21 cellular contexts compared by ENCODE assay signal in genomic region chr15:99427210-99427609, GRCh38.
DNase-seq lines count a peak whose midpoint lies in the region; ATAC-seq and TF ChIP-seq lines count a peak whose summit lies in the region.
"Had no signal": no experiment of that assay in that cellular context is flagged by ENCODE, and none has a peak within 500 bp of the region (broad histone marks: within the 10 kb centered on the region; RNA-seq: fewer than 3 reads in every experiment).

No MANE protein-coding gene starts in this region.

- H3K23me2 ChIP-seq in H9 (ENCODE audit: insufficient read length, low read depth, low read length, poor library complexity, severe bottlenecking) = no peaks in the 10 kb centered on the region

- H2BK120ac ChIP-seq in H9 (ENCODE audit: low read depth, low read length, poor library complexity, severe bottlenecking) = no peak overlapping the region

- no peak overlapping the region for H3T11ph ChIP-seq in H9 (ENCODE audit: low read length)

- H3K4me3 ChIP-seq in neural progenitor cell = no peak overlapping the region
- H3K4me3 ChIP-seq: lung, skin epidermis, transverse colon had no signal

- no peak overlapping the region for H3K23ac ChIP-seq in H9 (ENCODE audit: insufficient read length, low read depth, low read length)

- H3K4me1 ChIP-seq in neural progenitor cell (no peaks in the 10 kb centered on the region), H9 (ENCODE audit: insufficient read depth, low read length) (no peaks in the 10 kb centered on the region)

- H4K5ac ChIP-seq in H9 (ENCODE audit: insufficient read length, low read depth, low read length) = no peak overlapping the region

- H3K4me3 Mint-ChIP-seq in CD14-positive monocyte = peak overlapping the region in 1 of 2 donors; percentile 36
- no peak overlapping the region for H3K4me3 Mint-ChIP-seq in activated T-helper 1 cell treated with anti-CD3 and anti-CD28 coated beads, Interleukin-12 subunit alpha, Interleukin-12 subunit beta, Interleukin-2, Interleukin-4 antibody, amounts not matched to agents 30 ng/mL and 10 ng/mL and 1 ng/mL, durations not matched to agents 14 hours and 24 hours and 36 hours
- H3K4me3 Mint-ChIP-seq in neural progenitor cell = no peak overlapping the region
- no peak overlapping the region for H3K4me3 Mint-ChIP-seq in H9
- H3K4me3 Mint-ChIP-seq: B cell; T-helper 2 cell treated with Interferon-gamma antibody and Interleukin-4, amounts not matched to agents 5 μg/mL and 100 μg/mL, for 36 hours had no signal

- H3K9me3 ChIP-seq in neural progenitor cell (ENCODE audit: low read depth) (no peaks in the 10 kb centered on the region), H9 (ENCODE audit: control insufficient read depth, low read depth, low read length) (no peaks in the 10 kb centered on the region)
- H3K9me3 ChIP-seq: transverse colon had no signal

- H3F3A ChIP-seq in neural progenitor cell (ENCODE audit: low read depth) = no peaks in the 10 kb centered on the region

- intact Hi-C loops in CD14-positive monocyte (cut with micrococcal nuclease) = loop anchor here in 1 of 2 donors (5.0 to 10.0 kb wide), 2 partner anchors 138 to 205 kb away; partner anchors contain the start of gene MEF2A
- intact Hi-C loops in activated T-helper 1 cell treated with anti-CD3 and anti-CD28 coated beads, Interleukin-12 subunit alpha, Interleukin-12 subunit beta, Interleukin-2, Interleukin-4 antibody, amounts not matched to agents 30 ng/mL and 10 ng/mL and 1 ng/mL, durations not matched to agents 14 hours and 24 hours and 36 hours (cut with micrococcal nuclease) = no loop called here

- no peak overlapping the region for H4K91ac ChIP-seq in H9 (ENCODE audit: insufficient read length, low read depth, low read length)

- no peak overlapping the region for H2BK5ac ChIP-seq in H9 (ENCODE audit: insufficient read length, low read length)

- H2AFZ ChIP-seq in neural progenitor cell (replicated peaks) = no peak overlapping the region
- H2AFZ ChIP-seq in H9 (ENCODE audit: low read length) = no peak overlapping the region

- H3K4me2 ChIP-seq in neural progenitor cell (no peak overlapping the region), H9 (ENCODE audit: insufficient read depth, insufficient read length, low read length) (no peak overlapping the region)

- H3K27me3 ChIP-seq in neural progenitor cell = no peaks in the 10 kb centered on the region
- H3K27me3 ChIP-seq in H9 (ENCODE audit: insufficient read depth, low read length) = no peaks in the 10 kb centered on the region
- H3K27me3 ChIP-seq: transverse colon had no signal

- H3K9me3 Mint-ChIP-seq in CD14-positive monocyte (peaks cover 0 to 2% (median 0%) of the 10 kb centered on the region in 7 donors), neural progenitor cell (no peaks in the 10 kb centered on the region), H9 (no peaks in the 10 kb centered on the region)
- H3K9me3 Mint-ChIP-seq in activated T-helper 1 cell treated with anti-CD3 and anti-CD28 coated beads, Interleukin-12 subunit alpha, Interleukin-12 subunit beta, Interleukin-2, Interleukin-4 antibody, amounts not matched to agents 30 ng/mL and 10 ng/mL and 1 ng/mL, durations not matched to agents 14 hours and 24 hours and 36 hours = no peaks in the 10 kb centered on the region
- H3K9me3 Mint-ChIP-seq: T-helper 2 cell treated with Interferon-gamma antibody and Interleukin-4, amounts not matched to agents 5 μg/mL and 100 μg/mL, for 36 hours had no signal

- no peaks in the 10 kb centered on the region for H3K79me1 ChIP-seq in H9 (ENCODE audit: insufficient read depth, low read depth, low read length, poor library complexity, severe bottlenecking)

- H3K27ac ChIP-seq in neural progenitor cell (no peak overlapping the region), H9 (ENCODE audit: insufficient read length, low read depth, low read length) (no peak overlapping the region)
- H3K27ac ChIP-seq: HL-60, skin epidermis, transverse colon had no signal

- no peak overlapping the region for H2BK12ac ChIP-seq in H9 (ENCODE audit: insufficient read length, low read depth, low read length)

- H4K20me1 ChIP-seq in neural progenitor cell (ENCODE audit: low read depth) = no peaks in the 10 kb centered on the region
- H4K20me1 ChIP-seq in H9 (ENCODE audit: control insufficient read depth, insufficient read depth, insufficient read length) = peaks cover 4% of the 10 kb centered on the region

- peaks cover 0 to 9% (median 5%) of the 10 kb centered on the region in 3 donors for H3K27me3 Mint-ChIP-seq in CD14-positive monocyte (ENCODE audit: low read depth in 3 of 3)
- H3K27me3 Mint-ChIP-seq in activated T-helper 1 cell treated with anti-CD3 and anti-CD28 coated beads, Interleukin-12 subunit alpha, Interleukin-12 subunit beta, Interleukin-2, Interleukin-4 antibody, amounts not matched to agents 30 ng/mL and 10 ng/mL and 1 ng/mL, durations not matched to agents 14 hours and 24 hours and 36 hours (ENCODE audit: insufficient read depth) = no peaks in the 10 kb centered on the region
- peaks cover 7% of the 10 kb centered on the region for H3K27me3 Mint-ChIP-seq in neural progenitor cell (ENCODE audit: insufficient read depth, low read depth)
- H3K27me3 Mint-ChIP-seq in H9 (ENCODE audit: low read depth) = no peaks in the 10 kb centered on the region
- H3K27me3 Mint-ChIP-seq: B cell had no signal

- TF ChIP-seq CTCF in CD14-positive monocyte (IDR thresholded peaks at IDR 0.05) = no peak
- no peak for TF ChIP-seq CTCF in neural progenitor cell (IDR thresholded peaks at IDR 0.05)
- TF ChIP-seq CTCF in H9 (conservative IDR thresholded peaks at IDR 0.05) = no peak

- no peaks in the 10 kb centered on the region for H3K36me3 ChIP-seq in neural progenitor cell
- H3K36me3 ChIP-seq: transverse colon had no signal

- H2AK5ac ChIP-seq in H9 (ENCODE audit: insufficient read length, low read length) = no peak overlapping the region

- H3K79me2 ChIP-seq in neural progenitor cell (ENCODE audit: low read depth) (no peaks in the 10 kb centered on the region), H9 (ENCODE audit: insufficient read depth, low read length) (no peaks in the 10 kb centered on the region)

- H3K18ac ChIP-seq in H9 (ENCODE audit: insufficient read length, low read depth, low read length) = no peak overlapping the region

- peaks cover 20% of the 10 kb centered on the region for H3K4me1 Mint-ChIP-seq in CD14-positive monocyte
- peaks cover 45% of the 10 kb centered on the region for H3K4me1 Mint-ChIP-seq in activated T-helper 1 cell treated with anti-CD3 and anti-CD28 coated beads, Interleukin-12 subunit alpha, Interleukin-12 subunit beta, Interleukin-2, Interleukin-4 antibody, amounts not matched to agents 30 ng/mL and 10 ng/mL and 1 ng/mL, durations not matched to agents 14 hours and 24 hours and 36 hours (ENCODE audit: low read depth)
- peaks cover 10% of the 10 kb centered on the region for H3K4me1 Mint-ChIP-seq in neural progenitor cell
- peaks cover 2 to 5% of the 10 kb centered on the region in 2 experiments; a peak in 3 of 4 replicates for H3K4me1 Mint-ChIP-seq in H9

- H3K36me3 Mint-ChIP-seq in CD14-positive monocyte (no peaks in the 10 kb centered on the region), neural progenitor cell (no peaks in the 10 kb centered on the region), H9 (ENCODE audit: insufficient read depth in 1 of 3, low read depth in 3 of 3) (no peaks in the 10 kb centered on the region)
- H3K36me3 Mint-ChIP-seq in activated T-helper 1 cell treated with anti-CD3 and anti-CD28 coated beads, Interleukin-12 subunit alpha, Interleukin-12 subunit beta, Interleukin-2, Interleukin-4 antibody, amounts not matched to agents 30 ng/mL and 10 ng/mL and 1 ng/mL, durations not matched to agents 14 hours and 24 hours and 36 hours (ENCODE audit: low read depth) = peaks cover 4% of the 10 kb centered on the region

- H3K9ac ChIP-seq in neural progenitor cell (no peak overlapping the region), H9 (ENCODE audit: extremely low read depth, insufficient read length, low read length) (no peak overlapping the region)

- ATAC-seq in HG03159 (IDR thresholded peaks at IDR 0.05; ENCODE audit: unreplicated experiment) (no peak), GM21390 (IDR thresholded peaks at IDR 0.05; ENCODE audit: unreplicated experiment) (no peak)
- ATAC-seq: SK-N-SH treated with all-trans-retinoic acid at 6 μM for 48 hours had no signal

- H3K14ac ChIP-seq in H9 (ENCODE audit: insufficient read depth, low read length) = no peak overlapping the region

- no peak overlapping the region for H2BK20ac ChIP-seq in H9 (ENCODE audit: low read depth, low read length, poor library complexity, severe bottlenecking)

- H3K56ac ChIP-seq in H9 (ENCODE audit: insufficient read length, low read depth, low read length) = no peak overlapping the region

- H4K8ac ChIP-seq in H9 (replicated peaks; ENCODE audit: insufficient read length, low read depth, low read length) = no peak overlapping the region

- peak; percentile 34 for DNase-seq in activated effector memory CD4-positive, alpha-beta T cell treated with anti-CD3 and anti-CD28 coated beads, Interleukin-2, amount 50 U/mL, for 16 hours
- no peak for DNase-seq in activated effector memory CD4-positive, alpha-beta T cell treated with Interleukin-2 at 50 U/mL for 16 hours
- peak; percentile 23 for DNase-seq in CD14-positive monocyte (ENCODE audit: low spot score)
- DNase-seq in activated T-helper 1 cell treated with anti-CD3 and anti-CD28 coated beads, Interleukin-12 subunit alpha, Interleukin-12 subunit beta, Interleukin-2, Interleukin-4 antibody, amounts not matched to agents 30 ng/mL and 10 ng/mL and 1 ng/mL, durations not matched to agents 14 hours and 24 hours and 36 hours (ENCODE audit: low spot score) = no peak
- no peak for DNase-seq in neural progenitor cell (ENCODE audit: low spot score)
- no peak for DNase-seq in H9
- DNase-seq: amniotic stem cell; effector CD4-positive, alpha-beta T cell; Karpas-422; NCI-H1417 treated with DMSO at 0.1 percent for 48 hours; NCI-H345; NCI-H748 treated with DMSO at 0.1 percent for 48 hours had no signal

- no peak overlapping the region for H2BK15ac ChIP-seq in H9 (ENCODE audit: low read depth, low read length)

- H3K27ac Mint-ChIP-seq in CD14-positive monocyte (no peak overlapping the region), neural progenitor cell (peak overlapping the region; percentile 52), H9 (no peak overlapping the region; a peak in 1 of 7 replicates)
- peak overlapping the region; percentile 90 for H3K27ac Mint-ChIP-seq in activated T-helper 1 cell treated with anti-CD3 and anti-CD28 coated beads, Interleukin-12 subunit alpha, Interleukin-12 subunit beta, Interleukin-2, Interleukin-4 antibody, amounts not matched to agents 30 ng/mL and 10 ng/mL and 1 ng/mL, durations not matched to agents 14 hours and 24 hours and 36 hours
- H3K27ac Mint-ChIP-seq: B cell had no signal

- no peak overlapping the region for H3K4ac ChIP-seq in H9 (ENCODE audit: low read depth, low read length)

- no CpG with 5 or more reads among the region's 8 CpGs for WGBS in H9 (ENCODE audit: extremely low coverage, insufficient read length, low lambda C conversion rate)

Comparison
In these comparisons a context has a peak if more than half of its experiments do, and no peak if none do; other contexts are left out.
1. DNase-seq: peak in activated effector memory CD4-positive, alpha-beta T cell treated with anti-CD3 and anti-CD28 coated beads, Interleukin-2, amount 50 U/mL, for 16 hours (single experiment) and CD14-positive monocyte (single experiment); none in activated effector memory CD4-positive, alpha-beta T cell treated with Interleukin-2 at 50 U/mL for 16 hours (single experiment), activated T-helper 1 cell treated with anti-CD3 and anti-CD28 coated beads, Interleukin-12 subunit alpha, Interleukin-12 subunit beta, Interleukin-2, Interleukin-4 antibody, amounts not matched to agents 30 ng/mL and 10 ng/mL and 1 ng/mL, durations not matched to agents 14 hours and 24 hours and 36 hours (single experiment), neural progenitor cell (single experiment) and H9 (single experiment).
2. H3K27ac Mint-ChIP-seq: peak in activated T-helper 1 cell treated with anti-CD3 and anti-CD28 coated beads, Interleukin-12 subunit alpha, Interleukin-12 subunit beta, Interleukin-2, Interleukin-4 antibody, amounts not matched to agents 30 ng/mL and 10 ng/mL and 1 ng/mL, durations not matched to agents 14 hours and 24 hours and 36 hours (single experiment) and neural progenitor cell (single experiment); none in CD14-positive monocyte (0 of 7) and H9 (0 of 3).